In genomic region chr7:5867060-5867459, GRCh38 we compare ENCODE assay signal across 8 cellular contexts. TPM values are rescaled to one million over a fixed set of nuclear protein-coding genes. Genes with fewer than 3 reads are reported as not detected.
"Had no signal": no experiment of that assay in that cellular context is flagged by ENCODE, and none has a peak within 500 bp of the region (broad histone marks: within the 10 kb centered on the region; RNA-seq: fewer than 3 reads in every experiment).

No MANE protein-coding gene starts in this region.

- DNase-seq: GF-D8 had no signal

- H3K4me3 ChIP-seq: GM12878 had no signal

- ATAC-seq: GM12878 had no signal

- FAIRE-seq: G401.6, GM12878, GM12891, GM12892, GM18507, GM19239 had no signal

RNA-seq across cellular contexts. Expression of gene OCM, which starts 13.5 kb away (rescaled TPM):
- total RNA-seq: G401, GM12878 had no signal
- polyA plus RNA-seq: GM12878 had no signal
